Comparison of ENCODE assay signal across 22 cellular contexts in the genomic region with DNA sequence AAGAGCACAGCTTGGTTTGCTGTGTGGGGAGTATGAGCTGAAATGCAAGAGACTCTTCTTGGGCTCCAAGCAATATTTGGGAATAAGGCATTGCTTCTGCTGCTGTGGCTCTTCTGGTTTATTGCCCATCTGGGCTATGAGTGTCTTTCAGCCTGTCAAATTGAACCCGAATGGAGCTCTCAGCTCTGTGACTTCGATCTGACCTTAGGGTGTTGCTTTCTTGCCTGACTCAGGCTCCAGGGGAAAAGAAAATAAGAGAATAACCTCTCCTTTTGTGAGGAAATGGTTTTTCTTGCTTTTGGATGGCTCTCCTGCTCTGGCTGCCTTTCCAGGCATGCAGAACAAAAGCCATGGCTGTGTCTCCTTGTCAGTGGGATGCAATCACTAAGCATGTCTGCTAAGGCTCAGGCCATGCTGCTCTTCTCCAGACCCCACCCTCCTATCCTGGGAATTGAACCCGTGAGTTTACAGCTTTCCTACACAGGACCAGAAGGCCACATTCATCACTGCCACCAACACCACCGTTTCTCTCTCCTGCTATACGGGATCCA.
DNase-seq lines count a peak whose midpoint lies in the region; ATAC-seq and TF ChIP-seq lines count a peak whose summit lies in the region.
"Had no signal": no experiment of that assay in that cellular context is flagged by ENCODE, and none has a peak within 500 bp of the region (broad histone marks: within the 10 kb centered on the region; RNA-seq: fewer than 3 reads in every experiment).

No MANE protein-coding gene starts in this region.

- H4K20me1 ChIP-seq in GM23248 (ENCODE audit: insufficient read depth) = no peaks in the 10 kb centered on the region

- H3K4me3 Mint-ChIP-seq in endodermal cell = no peak overlapping the region
- H3K4me3 Mint-ChIP-seq: CD4-positive, CD25-positive, alpha-beta regulatory T cell; IgD-negative memory B cell had no signal

- 10 to 19% methylated on average over 5 of the region's 5 CpGs for WGBS in GM23248 (ENCODE audit: low coverage in 1 of 2, low lambda C conversion rate in 2 of 2, missing lambda C conversion rate in 2 of 2), 2 experiments
- WGBS in right cardiac atrium = 69% methylated on average over 5 of the region's 5 CpGs
- WGBS in endodermal cell (ENCODE audit: insufficient coverage in 1 of 2, insufficient read length in 1 of 2), 2 experiments = 93 to 94% methylated on average over 5 of the region's 5 CpGs

- TF ChIP-seq CTCF in fibroblast of mammary gland (conservative IDR thresholded peaks at IDR 0.05; ENCODE audit: control insufficient read depth, insufficient read depth, low read depth, low read length) = no peak
- TF ChIP-seq CTCF in endodermal cell (conservative IDR thresholded peaks at IDR 0.05) = no peak

- H3K9ac ChIP-seq in GM23248 = no peak overlapping the region
- H3K9ac ChIP-seq in endodermal cell (ENCODE audit: extremely low read depth, low read length, poor library complexity, severe bottlenecking) = no peak overlapping the region

- intact Hi-C loops in right cardiac atrium (cut with DNase I) = no loop called here

- no peaks in the 10 kb centered on the region for H3K27me3 Mint-ChIP-seq in endodermal cell (ENCODE audit: insufficient read depth)
- H3K27me3 Mint-ChIP-seq: CD4-positive, CD25-positive, alpha-beta regulatory T cell; IgD-negative memory B cell had no signal

- H3K79me2 ChIP-seq in GM23248 (ENCODE audit: insufficient read depth) = no peaks in the 10 kb centered on the region

- H3F3A ChIP-seq in GM23248 (ENCODE audit: insufficient read depth) = no peaks in the 10 kb centered on the region

- H3K9me3 ChIP-seq in GM23248 (ENCODE audit: low read depth) (peaks cover 3% of the 10 kb centered on the region), right cardiac atrium (ENCODE audit: control insufficient read depth, low read length) (no peaks in the 10 kb centered on the region), MG63 (peaks cover 10% of the 10 kb centered on the region), endodermal cell (ENCODE audit: control insufficient read depth, low read length) (peaks cover 10% of the 10 kb centered on the region)

- H3K36me3 ChIP-seq in GM23248 (ENCODE audit: low read depth) (no peaks in the 10 kb centered on the region), MG63 (no peaks in the 10 kb centered on the region), endodermal cell (ENCODE audit: control insufficient read depth, insufficient read depth, low read length) (no peaks in the 10 kb centered on the region)

- no peaks in the 10 kb centered on the region for H3K9me2 ChIP-seq in GM23248 (ENCODE audit: insufficient read depth)

- no peak overlapping the region for H3K4me3 ChIP-seq in GM23248
- no peak overlapping the region for H3K4me3 ChIP-seq in fibroblast of mammary gland (ENCODE audit: control insufficient read depth, low read depth, low read length)
- no peak overlapping the region for H3K4me3 ChIP-seq in right cardiac atrium (ENCODE audit: low read length)
- H3K4me3 ChIP-seq in skeletal muscle cell (ENCODE audit: low read depth, low read length) = no peak overlapping the region
- H3K4me3 ChIP-seq in MG63 = no peak overlapping the region
- H3K4me3 ChIP-seq in endodermal cell (ENCODE audit: low read length) = no peak overlapping the region
- H3K4me3 ChIP-seq: GM12878, SK-N-MC had no signal

- H3K4me1 Mint-ChIP-seq in endodermal cell = peaks cover 2% of the 10 kb centered on the region
- H3K4me1 Mint-ChIP-seq: CD4-positive, CD25-positive, alpha-beta regulatory T cell; IgD-negative memory B cell had no signal

- H3K4me2 ChIP-seq in GM23248 (ENCODE audit: unreplicated experiment) = no peak overlapping the region

- H3K4me1 ChIP-seq in GM23248 (ENCODE audit: insufficient read depth) = no peaks in the 10 kb centered on the region
- no peaks in the 10 kb centered on the region for H3K4me1 ChIP-seq in right cardiac atrium (ENCODE audit: control insufficient read depth, insufficient read depth, low read length)
- H3K4me1 ChIP-seq in endodermal cell (ENCODE audit: control insufficient read depth, insufficient read depth, low read length) = no peaks in the 10 kb centered on the region

- peak; percentile 72 to 76 for ATAC-seq in right cardiac atrium
- ATAC-seq in GM18870 (IDR thresholded peaks at IDR 0.05; ENCODE audit: unreplicated experiment) = no peak
- ATAC-seq: GM12878 had no signal

- H3K36me3 Mint-ChIP-seq in endodermal cell (ENCODE audit: low read depth) = no peaks in the 10 kb centered on the region
- H3K36me3 Mint-ChIP-seq: CD4-positive, CD25-positive, alpha-beta regulatory T cell had no signal

- H3K27ac ChIP-seq in GM23248 (no peak overlapping the region), right cardiac atrium (ENCODE audit: low read length) (peak overlapping the region; percentile 10), endodermal cell (ENCODE audit: low read depth, low read length) (no peak overlapping the region)
- H3K27ac ChIP-seq: SK-N-MC had no signal

- DNase-seq in GM23248 (peak; percentile 5), fibroblast of mammary gland (ENCODE audit: low read depth) (peak; percentile 17), right cardiac atrium (peak in 1 of 3 donors; percentile 49), skeletal muscle cell (ENCODE audit: low read depth) (peak; percentile 24), MG63 (no peak), NCI-H2227 treated with DMSO at 0.1 percent for 48 hours (lab: John Stamatoyannopoulos, UW) (no peak), endodermal cell (no peak)
- DNase-seq: CD4-positive, CD25-positive, alpha-beta regulatory T cell; DMS79; GOT3; HCEC 1CT; MV-4-11; NCI-H1105 treated with DMSO at 0.1 percent for 48 hours; NCI-H2029 treated with DMSO at 0.1 percent for 48 hours; NCI-H345; NCI-H524; NCI-H774; OCI-M1 had no signal

- H2AFZ ChIP-seq in GM23248 = no peak overlapping the region

- in situ Hi-C loops in GM23248 (cut with MboI) = no loop called here

- H3K27me3 ChIP-seq in GM23248 (replicated peaks; ENCODE audit: insufficient read depth) = no peaks in the 10 kb centered on the region
- no peaks in the 10 kb centered on the region for H3K27me3 ChIP-seq in right cardiac atrium (ENCODE audit: control insufficient read depth, insufficient read depth)
- no peaks in the 10 kb centered on the region for H3K27me3 ChIP-seq in MG63
- H3K27me3 ChIP-seq in endodermal cell (ENCODE audit: control insufficient read depth, insufficient read depth, low read length, poor library complexity, severe bottlenecking) = no peaks in the 10 kb centered on the region

- no peak overlapping the region for H3K27ac Mint-ChIP-seq in endodermal cell
- H3K27ac Mint-ChIP-seq: CD4-positive, CD25-positive, alpha-beta regulatory T cell; IgD-negative memory B cell had no signal

- peaks cover 14% of the 10 kb centered on the region for H3K9me3 Mint-ChIP-seq in endodermal cell

Comparison
In these comparisons a context has a peak if more than half of its experiments do, and no peak if none do; other contexts are left out.
1. DNase-seq: peak in GM23248 (single experiment), fibroblast of mammary gland (single experiment) and skeletal muscle cell (single experiment); none in MG63 (single experiment), NCI-H2227 treated with DMSO at 0.1 percent for 48 hours (single experiment) and endodermal cell (single experiment).